ENCODE assay signal across 2 cellular contexts in genomic region chr9:69180200-69180599, GRCh38.
TF ChIP-seq lines count a peak whose summit lies in the region.

No MANE protein-coding gene starts in this region.

TF ChIP-seq in K562, 482 proteins besides CTCF, POLR2A, EP300 and RAD21 (continued from another document):
- TF ChIP-seq ARID2 (IDR thresholded peaks at IDR 0.05) (no peak), AFF1 (IDR thresholded peaks at IDR 0.05; ENCODE audit: low read depth in 1 of 2, partially characterized antibody in 2 of 2) (peak in 1 of 2 experiments; percentile 71), U2AF1 (optimal IDR thresholded peaks at IDR 0.05; ENCODE audit: low read depth, low read length) (no peak), ZNF124 (CRISPR knock-in tag; IDR thresholded peaks at IDR 0.05) (no peak), NFIC (IDR thresholded peaks at IDR 0.05) (peak; percentile 41; the same call in 1 of the 2 replicates), ZNF239 (CRISPR knock-in tag; IDR thresholded peaks at IDR 0.05) (no peak), VEZF1 (CRISPR knock-in tag; IDR thresholded peaks at IDR 0.05) (no peak), ZNF655 (CRISPR knock-in tag; IDR thresholded peaks at IDR 0.05) (no peak)

TF ChIP-seq in liver, 16 proteins besides CTCF, POLR2A, EP300 and RAD21 (continued from another document):
- TF ChIP-seq ZBTB33 (IDR thresholded peaks at IDR 0.05): no peak
- no peak for TF ChIP-seq HNF4G (IDR thresholded peaks at IDR 0.05)
- TF ChIP-seq FOXA1 (IDR thresholded peaks at IDR 0.05): no peak
- TF ChIP-seq JUND (IDR thresholded peaks at IDR 0.05): no peak
- TF ChIP-seq REST (IDR thresholded peaks at IDR 0.05): no peak
- TF ChIP-seq YY1 (IDR thresholded peaks at IDR 0.05): no peak
- no peak for TF ChIP-seq SP1 (IDR thresholded peaks at IDR 0.05)
- TF ChIP-seq HNF4A (conservative IDR thresholded peaks at IDR 0.05): no peak
- no peak for TF ChIP-seq EGR1 (IDR thresholded peaks at IDR 0.05; ENCODE audit: low read depth in 2 of 2)
- TF ChIP-seq NR2F2 (IDR thresholded peaks at IDR 0.05): no peak
- no peak for TF ChIP-seq MAX (IDR thresholded peaks at IDR 0.05)
- no peak for TF ChIP-seq FOXA2 (IDR thresholded peaks at IDR 0.05)
